Comparison of ENCODE assay signal across 8 cellular contexts in genomic region chr6:28137458-28138020, GRCh38. TPM values are rescaled to one million over a fixed set of nuclear protein-coding genes. Genes with fewer than 3 reads are reported as not detected.
DNase-seq lines count a peak whose midpoint lies in the region; ATAC-seq and TF ChIP-seq lines count a peak whose summit lies in the region.

No MANE protein-coding gene starts in this region.

- ATAC-seq in Right ventricle myocardium inferior = no peak
- peak; percentile 69 for ATAC-seq in activated B cell treated with CpG ODN at 0.5 μM for 24 hours (ENCODE audit: low read depth)
- peak; percentile 38 to 61 (median 51) for ATAC-seq in natural killer cell

- H3K36me3 ChIP-seq in cardiac muscle cell = no peaks in the 10 kb centered on the region
- H3K36me3 ChIP-seq in esophagus (ENCODE audit: control insufficient read depth in 2 of 2, insufficient read depth in 2 of 2, low read length in 1 of 2) = no peaks in the 10 kb centered on the region

- H3K36me3 Mint-ChIP-seq in IgD-negative memory B cell (no peaks in the 10 kb centered on the region), activated B cell treated with CpG ODN at 0.5 μM for 24 hours (ENCODE audit: low read depth) (peaks cover 40% of the 10 kb centered on the region), natural killer cell (no peaks in the 10 kb centered on the region)

- H3K4me3 ChIP-seq in cardiac muscle cell (peak overlapping the region; percentile 53), esophagus (ENCODE audit: low read depth in 1 of 2, low read length in 2 of 2) (peak overlapping the region; percentile 66 to 93)

- intact Hi-C loops in Right ventricle myocardium inferior (cut with DNase I) = loop anchor here (2.0 kb wide), 1 partner anchor 213 kb away; no protein-coding TSS in a partner anchor
- intact Hi-C loops in activated B cell treated with CpG ODN at 0.5 μM for 24 hours (cut with micrococcal nuclease) = loop anchor here (1.0 to 10.0 kb wide), 12 partner anchors 23 to 1943 kb away; partner anchors contain the start of genes ABT1, ZSCAN26 and ZSCAN9
- intact Hi-C loops in natural killer cell (cut with micrococcal nuclease) = loop anchor here (1.0 to 5.0 kb wide), 4 partner anchors 35 to 219 kb away; partner anchors contain the start of genes ZNF165 and ZSCAN31
- intact Hi-C loops in posterior vena cava (cut with DNase I) = loop anchor here (5.0 to 10.0 kb wide), 3 partner anchors 53 to 217 kb away; partner anchors contain the start of genes ZNF165 (in 1 of the 2) and ZSCAN9 (in 1 of the 2)

- peaks cover 5% of the 10 kb centered on the region for H3K27me3 ChIP-seq in cardiac muscle cell
- H3K27me3 ChIP-seq in esophagus (ENCODE audit: control insufficient read depth in 1 of 2, insufficient read depth in 2 of 2, low read length in 2 of 2) = no peaks in the 10 kb centered on the region

- H3K9me3 Mint-ChIP-seq in IgD-negative memory B cell = no peaks in the 10 kb centered on the region
- H3K9me3 Mint-ChIP-seq in activated B cell treated with CpG ODN at 0.5 μM for 24 hours = no peaks in the 10 kb centered on the region
- H3K9me3 Mint-ChIP-seq in natural killer cell = no peaks in the 10 kb centered on the region

- 1 to 3% methylated on average over 7 of the region's 7 CpGs for WGBS in esophagus, 2 donors

- H3K27ac ChIP-seq in cardiac muscle cell (peak overlapping the region; percentile 86), esophagus (ENCODE audit: low read depth in 2 of 2, low read length in 1 of 2) (peak overlapping the region; percentile 90 to 97)

- peaks cover 15% of the 10 kb centered on the region for H3K4me1 ChIP-seq in cardiac muscle cell (ENCODE audit: low read depth)
- peaks cover 0 to 3% of the 10 kb centered on the region in 2 donors for H3K4me1 ChIP-seq in esophagus (ENCODE audit: control insufficient read depth in 2 of 2, insufficient read depth in 2 of 2, low read length in 1 of 2)

- DNase-seq in cardiac muscle cell (ENCODE audit: low read depth in 1 of 2, low spot score in 1 of 2) (peak in 1 of 2 donors; percentile 30), Right ventricle myocardium inferior (ENCODE audit: missing footprints) (no peak), activated B cell treated with CpG ODN at 0.5 μM for 24 hours (peak; percentile 38), natural killer cell (no peak), DMS114 treated with DMSO at 0.1 percent for 48 hours (lab: John Stamatoyannopoulos, UW; ENCODE audit: unreplicated experiment) (no peak), posterior vena cava (ENCODE audit: low spot score) (no peak)

- POLR2A ChIA-PET in activated B cell treated with CpG ODN at 0.5 μM for 24 hours (lab: Charles Lee) = interaction anchor here (0.6 to 8.6 kb wide), 22 partner anchors 12 to 1497 kb away, joined by 3 to 170 read pairs (median 4); partner anchors contain the start of genes ZKSCAN4, ZNF165, ZSCAN12 and ZSCAN16

- no peaks in the 10 kb centered on the region for H3K9me3 ChIP-seq in cardiac muscle cell (ENCODE audit: low read depth)
- H3K9me3 ChIP-seq in esophagus (ENCODE audit: control insufficient read depth in 2 of 2, insufficient read depth in 1 of 2, low read depth in 1 of 2, low read length in 1 of 2) = peaks cover 0 to 2% of the 10 kb centered on the region in 2 donors

- H3K4me1 Mint-ChIP-seq in IgD-negative memory B cell (peaks cover 46 to 50% (median 49%) of the 10 kb centered on the region in 3 donors), activated B cell treated with CpG ODN at 0.5 μM for 24 hours (peaks cover 82% of the 10 kb centered on the region), natural killer cell (peaks cover 69 to 81% of the 10 kb centered on the region in 2 donors)

- H3K4me3 Mint-ChIP-seq in IgD-negative memory B cell = peak overlapping the region; percentile 86 to 99 (median 97)
- H3K4me3 Mint-ChIP-seq in activated B cell treated with CpG ODN at 0.5 μM for 24 hours = peak overlapping the region; percentile 98
- peak overlapping the region; percentile 97 for H3K4me3 Mint-ChIP-seq in natural killer cell

- H3K27me3 Mint-ChIP-seq in IgD-negative memory B cell (no peaks in the 10 kb centered on the region), activated B cell treated with CpG ODN at 0.5 μM for 24 hours (no peaks in the 10 kb centered on the region), natural killer cell (ENCODE audit: low read depth in 2 of 2) (no peaks in the 10 kb centered on the region)

- TF ChIP-seq CTCF in cardiac muscle cell (IDR thresholded peaks at IDR 0.05; ENCODE audit: low read depth, low read length) = no peak
- TF ChIP-seq CTCF in activated B cell treated with CpG ODN at 0.5 μM for 24 hours (IDR thresholded peaks at IDR 0.05) = no peak
- TF ChIP-seq CTCF in natural killer cell (IDR thresholded peaks at IDR 0.05) = no peak

- H3K27ac Mint-ChIP-seq in IgD-negative memory B cell (peak overlapping the region; percentile 91 to 100 (median 95)), activated B cell treated with CpG ODN at 0.5 μM for 24 hours (peak overlapping the region; percentile 100), natural killer cell (peak overlapping the region; percentile 99 to 100)

- CTCF ChIA-PET in activated B cell treated with CpG ODN at 0.5 μM for 24 hours (lab: Charles Lee) = interaction anchor here (0.8 to 2.3 kb wide), 4 partner anchors 32 to 219 kb away, joined by 3 to 7 read pairs (median 4); partner anchors contain the start of gene ZKSCAN4

RNA-seq across cellular contexts. Expression of gene ZKSCAN8, which starts 4.1 kb away (rescaled TPM):
- total RNA-seq in cardiac muscle cell (24.8 and 58.3 TPM in 2 replicates), Right ventricle myocardium inferior (12.7 TPM), activated B cell treated with CpG ODN at 0.5 μM for 24 hours (38.9 and 40.2 TPM in 2 replicates), natural killer cell (10 to 100 TPM; 38.0 to 42.5 (median 39.2) TPM), posterior vena cava (10 to 100 TPM; 16.9 to 18.6 TPM)
- polyA plus RNA-seq in cardiac muscle cell (11.0 and 16.2 TPM in 2 replicates), IgD-negative memory B cell (0.85 TPM), esophagus (1 to 10 TPM; 1.7 to 2.7 TPM)

RNA-seq across cellular contexts. Expression of gene ZSCAN16, which starts 13.1 kb away (rescaled TPM):
- total RNA-seq in cardiac muscle cell = 7.4 and 10.3 TPM in 2 replicates
- 7.4 and 9.3 TPM in 2 replicates for polyA plus RNA-seq in cardiac muscle cell
- 2.2 TPM for total RNA-seq in Right ventricle myocardium inferior
- polyA plus RNA-seq in IgD-negative memory B cell = 14.3 TPM
- total RNA-seq in activated B cell treated with CpG ODN at 0.5 μM for 24 hours = 10.6 and 12.6 TPM in 2 replicates
- polyA plus RNA-seq in esophagus = 1 to 10 TPM; 3.7 to 6.3 TPM
- total RNA-seq in natural killer cell = 1 to 10 TPM; 7.7 to 9.1 (median 7.8) TPM
- 1 to 10 TPM; 4.8 to 5.3 TPM for total RNA-seq in posterior vena cava

RNA-seq across cellular contexts. Expression of gene ZNF165, which starts 57.2 kb away (rescaled TPM):
- total RNA-seq in cardiac muscle cell (0.95 and 1.6 TPM in 2 replicates), Right ventricle myocardium inferior (0.35 TPM), activated B cell treated with CpG ODN at 0.5 μM for 24 hours (6.0 and 6.3 TPM in 2 replicates), natural killer cell (1 to 10 TPM in 1 of 3 donors, under 1 TPM in 2; 0.61 to 2.2 (median 0.85) TPM), posterior vena cava (under 1 TPM; 0.42 to 0.48 TPM)
- polyA plus RNA-seq in cardiac muscle cell (1.8 and 1.9 TPM in 2 replicates), IgD-negative memory B cell (3.5 TPM), esophagus (1 to 10 TPM; 1.8 to 3.0 TPM)
